ENCODE assay signal across 25 cellular contexts in the genomic region with DNA sequence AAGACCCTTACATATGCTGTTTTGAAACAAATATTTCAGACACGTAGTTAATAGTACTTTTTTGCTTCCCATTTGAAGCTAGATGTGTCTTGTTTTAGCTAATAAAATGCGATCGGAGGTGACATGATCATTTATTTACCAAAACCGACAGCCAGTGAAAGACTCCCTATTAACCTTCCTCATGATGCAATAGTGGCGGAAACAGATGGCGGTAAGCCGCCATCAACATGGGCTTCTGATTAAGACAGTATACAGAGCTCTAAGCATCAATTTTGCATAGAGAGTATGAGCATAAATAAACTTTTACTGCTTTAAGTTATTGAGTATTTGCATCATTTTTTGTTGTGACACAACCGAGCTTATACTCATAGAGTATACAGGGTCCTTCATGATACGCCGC.
"Had no signal": no experiment of that assay in that cellular context is flagged by ENCODE, and none has a peak within 500 bp of the region (broad histone marks: within the 10 kb centered on the region; RNA-seq: fewer than 3 reads in every experiment).

No MANE protein-coding gene starts in this region.

- DNase-seq: Karpas-422, Kasumi-1, MG63, MM.1S, MV-4-11, NCI-H1092, NCI-H1417 treated with DMSO at 0.1 percent for 48 hours, NCI-H146, NCI-H1694, NCI-H1694 treated with DMSO at 0.1 percent for 48 hours, NCI-H187, NCI-H187 treated with DMSO at 0.1 percent for 48 hours, NCI-H1930, NCI-H2029, NCI-H2029 treated with DMSO at 0.1 percent for 48 hours, NCI-H2081 treated with DMSO at 0.1 percent for 48 hours, NCI-H2107, NCI-H2171, NCI-H2171 treated with DMSO at 0.1 percent for 48 hours, NCI-H2227 treated with DMSO at 0.1 percent for 48 hours, NCI-H226, NCI-H446 treated with DMSO at 0.1 percent for 48 hours, NCI-H510A, NCI-H510A treated with DMSO at 0.1 percent for 48 hours, NCI-H524 had no signal

- H3K4me3 ChIP-seq: MG63 had no signal

- H3K27me3 ChIP-seq: MG63 had no signal

- H3K36me3 ChIP-seq: MG63 had no signal

- H3K9me3 ChIP-seq: MG63 had no signal
